Comparison of ENCODE assay signal across 18 cellular contexts in genomic region chr3:168802761-168803160, GRCh38.
DNase-seq lines count a peak whose midpoint lies in the region; TF ChIP-seq lines count a peak whose summit lies in the region.
"Had no signal": no experiment of that assay in that cellular context is flagged by ENCODE, and none has a peak within 500 bp of the region (broad histone marks: within the 10 kb centered on the region; RNA-seq: fewer than 3 reads in every experiment).

No MANE protein-coding gene starts in this region.

- H3K9me3 Mint-ChIP-seq in chondrocyte (ENCODE audit: low read depth) = no peaks in the 10 kb centered on the region

- H3K4me3 ChIP-seq in osteoblast (ENCODE audit: insufficient read depth, low read length) = no peak overlapping the region
- H3K4me3 ChIP-seq: BLaER1 treated with 17β-estradiol and CSF1 and Interleukin-3, amounts not matched to agents 10 nM and 100 nM had no signal

- no peaks in the 10 kb centered on the region for H3K27me3 Mint-ChIP-seq in chondrocyte (ENCODE audit: low read depth)
- H3K27me3 Mint-ChIP-seq: CD4-positive, alpha-beta memory T cell; T-cell had no signal

- H3K27ac Mint-ChIP-seq in chondrocyte (ENCODE audit: unreplicated experiment) = peak overlapping the region; percentile 86
- H3K27ac Mint-ChIP-seq: CD4-positive, alpha-beta memory T cell; T-cell had no signal

- peaks cover 53% of the 10 kb centered on the region for H3K4me1 Mint-ChIP-seq in chondrocyte (ENCODE audit: low read depth)
- H3K4me1 Mint-ChIP-seq: CD4-positive, alpha-beta memory T cell; T-cell had no signal

- H3K4me1 ChIP-seq in osteoblast (ENCODE audit: insufficient read depth, low read length) = peaks cover 18% of the 10 kb centered on the region
- H3K4me1 ChIP-seq: BLaER1 treated with 17β-estradiol and CSF1 and Interleukin-3, amounts not matched to agents 10 nM and 100 nM had no signal

- no peak overlapping the region for H3K27ac ChIP-seq in osteoblast (ENCODE audit: low read depth, low read length)
- H3K27ac ChIP-seq: 22Rv1; BLaER1 treated with 17β-estradiol and CSF1 and Interleukin-3, amounts not matched to agents 10 nM and 100 nM had no signal

- no peaks in the 10 kb centered on the region for H3K79me2 ChIP-seq in osteoblast (ENCODE audit: insufficient read depth, low read length)

- TF ChIP-seq CTCF in chondrocyte (IDR thresholded peaks at IDR 0.05) = no peak
- TF ChIP-seq CTCF in osteoblast (IDR thresholded peaks at IDR 0.05; ENCODE audit: extremely low read depth, low read depth, low read length) = no peak

- no peak overlapping the region for H3K4me3 Mint-ChIP-seq in chondrocyte (ENCODE audit: unreplicated experiment)
- H3K4me3 Mint-ChIP-seq: CD4-positive, alpha-beta memory T cell; T-cell had no signal

- H3K9me3 ChIP-seq in osteoblast (ENCODE audit: low read depth, low read length) = no peaks in the 10 kb centered on the region
- H3K9me3 ChIP-seq: BLaER1 treated with 17β-estradiol and CSF1 and Interleukin-3, amounts not matched to agents 10 nM and 100 nM had no signal

- H3K36me3 Mint-ChIP-seq in chondrocyte (ENCODE audit: low read depth) = no peaks in the 10 kb centered on the region
- H3K36me3 Mint-ChIP-seq: CD4-positive, alpha-beta memory T cell; T-cell had no signal

- no peak overlapping the region for H3K4me2 ChIP-seq in osteoblast (ENCODE audit: insufficient read depth, low read length)
- H3K4me2 ChIP-seq: BLaER1 treated with 17β-estradiol and CSF1 and Interleukin-3, amounts not matched to agents 10 nM and 100 nM had no signal

- H4K20me1 ChIP-seq in osteoblast (ENCODE audit: insufficient read depth, low read length) = no peaks in the 10 kb centered on the region
- H4K20me1 ChIP-seq: BLaER1 treated with 17β-estradiol and CSF1 and Interleukin-3, amounts not matched to agents 10 nM and 100 nM had no signal

- peak; percentile 21 for DNase-seq in DMS153 (lab: John Stamatoyannopoulos, UW)
- DNase-seq in DMS153 treated with DMSO at 0.1 percent for 48 hours (lab: John Stamatoyannopoulos, UW; ENCODE audit: unreplicated experiment) = no peak
- peak; percentile 61 for DNase-seq in NCI-H146 (lab: John Stamatoyannopoulos, UW)
- DNase-seq in chondrocyte (ENCODE audit: low spot score) = no peak
- DNase-seq in osteoblast (ENCODE audit: insufficient read length, low spot score, missing footprints) = no peak
- DNase-seq in activated CD8-positive, alpha-beta memory T cell treated with anti-CD3 and anti-CD28 coated beads, Interleukin-2, amount 50 U/mL, for 48 hours = no peak
- no peak for DNase-seq in 8988T
- DNase-seq in MV-4-11 (lab: John Stamatoyannopoulos, UW) = no peak
- DNase-seq: Calu3; CD4-positive, alpha-beta memory T cell; GF-D8; KG1; NCI-H1092 treated with DMSO at 0.1 percent for 48 hours; NCI-H1694 treated with DMSO at 0.1 percent for 48 hours; NCI-H774; T-cell had no signal

- H2AFZ ChIP-seq in osteoblast (ENCODE audit: low read length) = peak overlapping the region; percentile 69

- H3K36me3 ChIP-seq in osteoblast (ENCODE audit: insufficient read depth, low read length) = no peaks in the 10 kb centered on the region
- H3K36me3 ChIP-seq: BLaER1 treated with 17β-estradiol and CSF1 and Interleukin-3, amounts not matched to agents 10 nM and 100 nM had no signal

- no peaks in the 10 kb centered on the region for H3K27me3 ChIP-seq in osteoblast (ENCODE audit: insufficient read depth, low read length)
- H3K27me3 ChIP-seq: BLaER1 treated with 17β-estradiol and CSF1 and Interleukin-3, amounts not matched to agents 10 nM and 100 nM had no signal

Comparison
In these comparisons a context has a peak if more than half of its experiments do, and no peak if none do; other contexts are left out.
1. DNase-seq: peak in DMS153 (single experiment) and NCI-H146 (single experiment); none in DMS153 treated with DMSO at 0.1 percent for 48 hours (single experiment), chondrocyte (single experiment), osteoblast (single experiment), activated CD8-positive, alpha-beta memory T cell treated with anti-CD3 and anti-CD28 coated beads, Interleukin-2, amount 50 U/mL, for 48 hours (single experiment), 8988T (single experiment) and MV-4-11 (single experiment).